In the genomic region with DNA sequence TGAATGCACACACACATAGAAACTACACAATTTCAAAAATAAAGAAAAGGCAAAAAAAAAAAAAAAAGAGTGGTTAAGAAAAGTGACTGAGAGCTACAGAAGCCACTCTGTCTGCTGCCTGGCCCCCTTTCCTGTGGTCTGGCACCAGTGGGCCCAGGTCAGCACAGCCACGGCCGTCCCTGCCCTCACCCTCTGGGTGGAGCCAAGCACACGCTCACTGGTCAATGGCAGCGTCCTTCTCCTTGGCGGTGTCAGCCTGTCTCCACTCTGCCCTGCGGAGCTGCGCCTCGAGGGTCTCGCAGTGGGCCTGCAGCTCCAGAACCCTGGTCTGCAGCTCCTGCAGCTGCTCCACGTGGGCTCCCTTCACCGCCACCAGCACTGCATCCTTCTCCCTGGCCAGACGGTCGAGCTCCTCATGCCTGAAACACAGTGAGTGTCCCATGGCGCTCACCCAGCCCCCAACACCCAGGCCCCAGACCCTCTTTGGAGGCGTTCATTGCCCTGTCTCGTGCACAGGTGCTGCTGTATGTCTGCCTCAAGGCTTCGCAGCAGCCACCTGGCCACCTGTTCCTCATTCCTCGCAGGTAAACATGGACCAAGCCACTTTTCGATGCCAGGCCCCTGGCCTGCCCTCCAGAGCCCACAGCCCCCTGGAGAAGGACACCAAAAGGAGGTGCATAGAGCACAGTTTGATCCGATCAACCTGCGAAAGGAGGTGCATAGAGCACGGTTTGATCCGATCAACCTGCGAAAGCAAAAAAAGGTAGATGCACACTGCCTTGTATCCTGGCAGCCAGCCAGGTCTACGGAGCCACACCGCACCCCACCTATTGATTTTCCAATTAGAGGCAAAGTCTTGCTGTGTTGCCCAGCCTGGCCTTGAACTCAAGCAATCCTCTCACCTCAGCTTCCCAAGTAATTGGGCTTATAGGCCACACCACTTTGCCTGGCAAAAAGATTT, we compare ENCODE assay signal across 1 cellular context.
A peak's percentile ranks its signal among the peaks of the same experiment; 100 is the strongest.
TF ChIP-seq lines count a peak whose summit lies in the region.

No MANE protein-coding gene starts in this region.

TF ChIP-seq in HepG2, 621 proteins besides CTCF, POLR2A, EP300 and RAD21 (continued from another document and continues in another):
- TF ChIP-seq, protein P1, sequence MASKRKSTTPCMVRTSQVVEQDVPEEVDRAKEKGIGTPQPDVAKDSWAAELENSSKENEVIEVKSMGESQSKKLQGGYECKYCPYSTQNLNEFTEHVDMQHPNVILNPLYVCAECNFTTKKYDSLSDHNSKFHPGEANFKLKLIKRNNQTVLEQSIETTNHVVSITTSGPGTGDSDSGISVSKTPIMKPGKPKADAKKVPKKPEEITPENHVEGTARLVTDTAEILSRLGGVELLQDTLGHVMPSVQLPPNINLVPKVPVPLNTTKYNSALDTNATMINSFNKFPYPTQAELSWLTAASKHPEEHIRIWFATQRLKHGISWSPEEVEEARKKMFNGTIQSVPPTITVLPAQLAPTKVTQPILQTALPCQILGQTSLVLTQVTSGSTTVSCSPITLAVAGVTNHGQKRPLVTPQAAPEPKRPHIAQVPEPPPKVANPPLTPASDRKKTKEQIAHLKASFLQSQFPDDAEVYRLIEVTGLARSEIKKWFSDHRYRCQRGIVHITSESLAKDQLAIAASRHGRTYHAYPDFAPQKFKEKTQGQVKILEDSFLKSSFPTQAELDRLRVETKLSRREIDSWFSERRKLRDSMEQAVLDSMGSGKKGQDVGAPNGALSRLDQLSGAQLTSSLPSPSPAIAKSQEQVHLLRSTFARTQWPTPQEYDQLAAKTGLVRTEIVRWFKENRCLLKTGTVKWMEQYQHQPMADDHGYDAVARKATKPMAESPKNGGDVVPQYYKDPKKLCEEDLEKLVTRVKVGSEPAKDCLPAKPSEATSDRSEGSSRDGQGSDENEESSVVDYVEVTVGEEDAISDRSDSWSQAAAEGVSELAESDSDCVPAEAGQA (IDR thresholded peaks at IDR 0.05; ENCODE audit: low read depth): no peak
- TF ChIP-seq, protein P1 (CRISPR knock-in tag; IDR thresholded peaks at IDR 0.05; ENCODE audit: borderline replicate concordance): no peak
- TF ChIP-seq, protein P2, sequence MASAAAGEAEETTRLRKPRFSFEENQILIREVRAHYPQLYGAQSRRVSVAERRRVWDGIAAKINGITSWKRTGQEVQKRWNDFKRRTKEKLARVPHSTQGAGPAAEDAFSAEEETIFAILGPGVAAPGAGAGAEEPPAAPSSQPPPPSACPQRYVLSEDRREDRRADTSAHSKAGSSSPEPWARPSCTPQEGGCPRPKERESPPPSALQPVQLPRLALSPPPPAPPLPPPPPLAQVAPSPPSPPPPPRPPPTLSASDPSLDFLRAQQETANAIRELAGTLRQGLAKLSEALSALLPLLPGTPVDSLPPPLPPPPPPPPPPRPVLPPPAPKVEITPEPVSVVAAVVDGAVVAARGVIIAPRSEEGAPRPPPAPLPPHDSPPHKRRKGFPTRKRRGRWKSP (CRISPR knock-in tag; IDR thresholded peaks at IDR 0.05): no peak
- 0 out of 2 replicates have a peak, but pooled peaks have one; percentile 21 for TF ChIP-seq GATAD2A (CRISPR knock-in tag; IDR thresholded peaks at IDR 0.05)
- TF ChIP-seq ZNF615 (CRISPR knock-in tag; IDR thresholded peaks at IDR 0.05; ENCODE audit: borderline replicate concordance): no peak
- no peak for TF ChIP-seq ZBTB1 (CRISPR knock-in tag; IDR thresholded peaks at IDR 0.05; ENCODE audit: borderline replicate concordance)
- no peak for TF ChIP-seq ZFP36 (IDR thresholded peaks at IDR 0.05; ENCODE audit: borderline replicate concordance, low read depth, low read length, partially characterized antibody)
- TF ChIP-seq ZBTB38 (CRISPR knock-in tag; IDR thresholded peaks at IDR 0.05): peak; percentile 69; the same call in 1 of the 2 replicates
- TF ChIP-seq STAT5B (CRISPR knock-in tag; IDR thresholded peaks at IDR 0.05): no peak
- no peak for TF ChIP-seq ZNF24 (IDR thresholded peaks at IDR 0.05)
- TF ChIP-seq, protein P3, sequence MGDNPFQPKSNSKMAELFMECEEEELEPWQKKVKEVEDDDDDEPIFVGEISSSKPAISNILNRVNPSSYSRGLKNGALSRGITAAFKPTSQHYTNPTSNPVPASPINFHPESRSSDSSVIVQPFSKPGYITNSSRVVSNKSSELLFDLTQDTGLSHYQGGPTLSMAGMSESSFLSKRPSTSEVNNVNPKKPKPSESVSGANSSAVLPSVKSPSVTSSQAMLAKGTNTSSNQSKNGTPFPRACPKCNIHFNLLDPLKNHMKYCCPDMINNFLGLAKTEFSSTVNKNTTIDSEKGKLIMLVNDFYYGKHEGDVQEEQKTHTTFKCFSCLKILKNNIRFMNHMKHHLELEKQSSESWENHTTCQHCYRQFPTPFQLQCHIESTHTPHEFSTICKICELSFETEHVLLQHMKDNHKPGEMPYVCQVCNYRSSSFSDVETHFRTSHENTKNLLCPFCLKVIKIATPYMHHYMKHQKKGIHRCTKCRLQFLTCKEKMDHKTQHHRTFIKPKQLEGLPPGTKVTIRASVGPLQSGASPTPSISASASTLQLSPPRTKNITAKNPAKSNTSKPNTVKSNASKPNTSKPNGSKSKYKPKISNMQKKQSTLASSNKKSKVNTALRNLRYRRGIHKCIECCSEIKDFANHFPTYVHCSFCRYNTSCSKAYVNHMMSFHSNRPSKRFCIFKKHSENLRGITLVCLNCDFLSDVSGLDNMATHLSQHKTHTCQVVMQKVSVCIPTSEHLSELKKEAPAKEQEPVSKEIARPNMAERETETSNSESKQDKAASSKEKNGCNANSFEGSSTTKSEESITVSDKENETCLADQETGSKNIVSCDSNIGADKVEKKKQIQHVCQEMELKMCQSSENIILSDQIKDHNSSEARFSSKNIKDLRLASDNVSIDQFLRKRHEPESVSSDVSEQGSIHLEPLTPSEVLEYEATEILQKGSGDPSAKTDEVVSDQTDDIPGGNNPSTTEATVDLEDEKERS (CRISPR knock-in tag; IDR thresholded peaks at IDR 0.05): no peak
- TF ChIP-seq, protein P4, sequence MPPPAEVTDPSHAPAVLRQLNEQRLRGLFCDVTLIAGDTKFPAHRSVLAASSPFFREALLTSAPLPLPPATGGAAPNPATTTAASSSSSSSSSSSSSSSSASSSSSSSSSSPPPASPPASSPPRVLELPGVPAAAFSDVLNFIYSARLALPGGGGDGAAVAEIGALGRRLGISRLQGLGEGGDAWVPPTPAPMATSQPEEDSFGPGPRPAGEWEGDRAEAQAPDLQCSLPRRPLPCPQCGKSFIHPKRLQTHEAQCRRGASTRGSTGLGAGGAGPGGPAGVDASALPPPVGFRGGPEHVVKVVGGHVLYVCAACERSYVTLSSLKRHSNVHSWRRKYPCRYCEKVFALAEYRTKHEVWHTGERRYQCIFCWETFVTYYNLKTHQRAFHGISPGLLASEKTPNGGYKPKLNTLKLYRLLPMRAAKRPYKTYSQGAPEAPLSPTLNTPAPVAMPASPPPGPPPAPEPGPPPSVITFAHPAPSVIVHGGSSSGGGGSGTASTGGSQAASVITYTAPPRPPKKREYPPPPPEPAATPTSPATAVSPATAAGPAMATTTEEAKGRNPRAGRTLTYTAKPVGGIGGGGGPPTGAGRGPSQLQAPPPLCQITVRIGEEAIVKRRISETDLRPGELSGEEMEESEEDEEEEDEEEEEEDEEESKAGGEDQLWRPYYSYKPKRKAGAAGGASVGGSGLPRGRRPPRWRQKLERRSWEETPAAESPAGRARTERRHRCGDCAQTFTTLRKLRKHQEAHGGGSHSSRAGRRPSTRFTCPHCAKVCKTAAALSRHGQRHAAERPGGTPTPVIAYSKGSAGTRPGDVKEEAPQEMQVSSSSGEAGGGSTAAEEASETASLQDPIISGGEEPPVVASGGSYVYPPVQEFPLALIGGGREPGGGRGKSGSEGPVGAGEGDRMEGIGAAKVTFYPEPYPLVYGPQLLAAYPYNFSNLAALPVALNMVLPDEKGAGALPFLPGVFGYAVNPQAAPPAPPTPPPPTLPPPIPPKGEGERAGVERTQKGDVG (CRISPR knock-in tag; IDR thresholded peaks at IDR 0.05; ENCODE audit: borderline replicate concordance): peak; percentile 80; the same call in 1 of the 2 replicates
- no peak for TF ChIP-seq ZNF605 (CRISPR knock-in tag; IDR thresholded peaks at IDR 0.05)
- TF ChIP-seq, protein P5, sequence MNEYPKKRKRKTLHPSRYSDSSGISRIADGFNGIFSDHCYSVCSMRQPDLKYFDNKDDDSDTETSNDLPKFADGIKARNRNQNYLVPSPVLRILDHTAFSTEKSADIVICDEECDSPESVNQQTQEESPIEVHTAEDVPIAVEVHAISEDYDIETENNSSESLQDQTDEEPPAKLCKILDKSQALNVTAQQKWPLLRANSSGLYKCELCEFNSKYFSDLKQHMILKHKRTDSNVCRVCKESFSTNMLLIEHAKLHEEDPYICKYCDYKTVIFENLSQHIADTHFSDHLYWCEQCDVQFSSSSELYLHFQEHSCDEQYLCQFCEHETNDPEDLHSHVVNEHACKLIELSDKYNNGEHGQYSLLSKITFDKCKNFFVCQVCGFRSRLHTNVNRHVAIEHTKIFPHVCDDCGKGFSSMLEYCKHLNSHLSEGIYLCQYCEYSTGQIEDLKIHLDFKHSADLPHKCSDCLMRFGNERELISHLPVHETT (CRISPR knock-in tag; conservative IDR thresholded peaks at IDR 0.05): no peak
- peak; percentile 98 for TF ChIP-seq MIXL1 (CRISPR knock-in tag; IDR thresholded peaks at IDR 0.05)
- TF ChIP-seq ZNF468 (CRISPR knock-in tag; IDR thresholded peaks at IDR 0.05): no peak
- peak; percentile 30; the same call in 1 of the 2 replicates for TF ChIP-seq MTA1 (CRISPR knock-in tag; IDR thresholded peaks at IDR 0.05; ENCODE audit: borderline replicate concordance)
- TF ChIP-seq PCBP2 (optimal IDR thresholded peaks at IDR 0.05; ENCODE audit: low read depth, low read length, poor library complexity, severe bottlenecking): no peak
- TF ChIP-seq MTA3 (CRISPR knock-in tag; IDR thresholded peaks at IDR 0.05): no peak
- no peak for TF ChIP-seq SP140L (CRISPR knock-in tag; IDR thresholded peaks at IDR 0.05; ENCODE audit: borderline replicate concordance)
- no peak for TF ChIP-seq GTF3A (CRISPR knock-in tag; conservative IDR thresholded peaks at IDR 0.05)
- TF ChIP-seq AHR (CRISPR knock-in tag; IDR thresholded peaks at IDR 0.05): no peak
- no peak for TF ChIP-seq CBX5 (CRISPR knock-in tag; IDR thresholded peaks at IDR 0.05; ENCODE audit: borderline replicate concordance)
- TF ChIP-seq, protein P6, sequence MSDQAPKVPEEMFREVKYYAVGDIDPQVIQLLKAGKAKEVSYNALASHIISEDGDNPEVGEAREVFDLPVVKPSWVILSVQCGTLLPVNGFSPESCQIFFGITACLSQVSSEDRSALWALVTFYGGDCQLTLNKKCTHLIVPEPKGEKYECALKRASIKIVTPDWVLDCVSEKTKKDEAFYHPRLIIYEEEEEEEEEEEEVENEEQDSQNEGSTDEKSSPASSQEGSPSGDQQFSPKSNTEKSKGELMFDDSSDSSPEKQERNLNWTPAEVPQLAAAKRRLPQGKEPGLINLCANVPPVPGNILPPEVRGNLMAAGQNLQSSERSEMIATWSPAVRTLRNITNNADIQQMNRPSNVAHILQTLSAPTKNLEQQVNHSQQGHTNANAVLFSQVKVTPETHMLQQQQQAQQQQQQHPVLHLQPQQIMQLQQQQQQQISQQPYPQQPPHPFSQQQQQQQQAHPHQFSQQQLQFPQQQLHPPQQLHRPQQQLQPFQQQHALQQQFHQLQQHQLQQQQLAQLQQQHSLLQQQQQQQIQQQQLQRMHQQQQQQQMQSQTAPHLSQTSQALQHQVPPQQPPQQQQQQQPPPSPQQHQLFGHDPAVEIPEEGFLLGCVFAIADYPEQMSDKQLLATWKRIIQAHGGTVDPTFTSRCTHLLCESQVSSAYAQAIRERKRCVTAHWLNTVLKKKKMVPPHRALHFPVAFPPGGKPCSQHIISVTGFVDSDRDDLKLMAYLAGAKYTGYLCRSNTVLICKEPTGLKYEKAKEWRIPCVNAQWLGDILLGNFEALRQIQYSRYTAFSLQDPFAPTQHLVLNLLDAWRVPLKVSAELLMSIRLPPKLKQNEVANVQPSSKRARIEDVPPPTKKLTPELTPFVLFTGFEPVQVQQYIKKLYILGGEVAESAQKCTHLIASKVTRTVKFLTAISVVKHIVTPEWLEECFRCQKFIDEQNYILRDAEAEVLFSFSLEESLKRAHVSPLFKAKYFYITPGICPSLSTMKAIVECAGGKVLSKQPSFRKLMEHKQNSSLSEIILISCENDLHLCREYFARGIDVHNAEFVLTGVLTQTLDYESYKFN (CRISPR knock-in tag; conservative IDR thresholded peaks at IDR 0.05): peak; percentile 58
- no peak for TF ChIP-seq CREM (IDR thresholded peaks at IDR 0.05)
- TF ChIP-seq CREM (CRISPR knock-in tag; IDR thresholded peaks at IDR 0.05): no peak
- no peak for TF ChIP-seq SIX1 (CRISPR knock-in tag; IDR thresholded peaks at IDR 0.05; ENCODE audit: borderline replicate concordance)
- no peak for TF ChIP-seq NONO (IDR thresholded peaks at IDR 0.05)
- TF ChIP-seq NONO (CRISPR knock-in tag; conservative IDR thresholded peaks at IDR 0.05): no peak
- no peak for TF ChIP-seq SMARCC2 (IDR thresholded peaks at IDR 0.05)
- no peak; the same call in 1 of the 2 replicates for TF ChIP-seq ZNF83 (CRISPR knock-in tag; IDR thresholded peaks at IDR 0.05; ENCODE audit: borderline replicate concordance)
- TF ChIP-seq, protein P7, sequence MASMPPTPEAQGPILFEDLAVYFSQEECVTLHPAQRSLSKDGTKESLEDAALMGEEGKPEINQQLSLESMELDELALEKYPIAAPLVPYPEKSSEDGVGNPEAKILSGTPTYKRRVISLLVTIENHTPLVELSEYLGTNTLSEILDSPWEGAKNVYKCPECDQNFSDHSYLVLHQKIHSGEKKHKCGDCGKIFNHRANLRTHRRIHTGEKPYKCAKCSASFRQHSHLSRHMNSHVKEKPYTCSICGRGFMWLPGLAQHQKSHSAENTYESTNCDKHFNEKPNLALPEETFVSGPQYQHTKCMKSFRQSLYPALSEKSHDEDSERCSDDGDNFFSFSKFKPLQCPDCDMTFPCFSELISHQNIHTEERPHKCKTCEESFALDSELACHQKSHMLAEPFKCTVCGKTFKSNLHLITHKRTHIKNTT (CRISPR knock-in tag; IDR thresholded peaks at IDR 0.05): no peak
- TF ChIP-seq NPAS2 (CRISPR knock-in tag; IDR thresholded peaks at IDR 0.05; ENCODE audit: borderline replicate concordance): no peak
- no peak for TF ChIP-seq ZNF773 (CRISPR knock-in tag; IDR thresholded peaks at IDR 0.05; ENCODE audit: borderline replicate concordance)
- no peak for TF ChIP-seq MZF1 (CRISPR knock-in tag; IDR thresholded peaks at IDR 0.05; ENCODE audit: borderline replicate concordance)
- TF ChIP-seq FLYWCH1 (CRISPR knock-in tag; IDR thresholded peaks at IDR 0.05): no peak
- TF ChIP-seq ZNF703 (CRISPR knock-in tag; IDR thresholded peaks at IDR 0.05; ENCODE audit: borderline replicate concordance): no peak
- TF ChIP-seq ZFP62 (CRISPR knock-in tag; IDR thresholded peaks at IDR 0.05): no peak
